ENCODE assay signal across 8 cellular contexts in the genomic region with DNA sequence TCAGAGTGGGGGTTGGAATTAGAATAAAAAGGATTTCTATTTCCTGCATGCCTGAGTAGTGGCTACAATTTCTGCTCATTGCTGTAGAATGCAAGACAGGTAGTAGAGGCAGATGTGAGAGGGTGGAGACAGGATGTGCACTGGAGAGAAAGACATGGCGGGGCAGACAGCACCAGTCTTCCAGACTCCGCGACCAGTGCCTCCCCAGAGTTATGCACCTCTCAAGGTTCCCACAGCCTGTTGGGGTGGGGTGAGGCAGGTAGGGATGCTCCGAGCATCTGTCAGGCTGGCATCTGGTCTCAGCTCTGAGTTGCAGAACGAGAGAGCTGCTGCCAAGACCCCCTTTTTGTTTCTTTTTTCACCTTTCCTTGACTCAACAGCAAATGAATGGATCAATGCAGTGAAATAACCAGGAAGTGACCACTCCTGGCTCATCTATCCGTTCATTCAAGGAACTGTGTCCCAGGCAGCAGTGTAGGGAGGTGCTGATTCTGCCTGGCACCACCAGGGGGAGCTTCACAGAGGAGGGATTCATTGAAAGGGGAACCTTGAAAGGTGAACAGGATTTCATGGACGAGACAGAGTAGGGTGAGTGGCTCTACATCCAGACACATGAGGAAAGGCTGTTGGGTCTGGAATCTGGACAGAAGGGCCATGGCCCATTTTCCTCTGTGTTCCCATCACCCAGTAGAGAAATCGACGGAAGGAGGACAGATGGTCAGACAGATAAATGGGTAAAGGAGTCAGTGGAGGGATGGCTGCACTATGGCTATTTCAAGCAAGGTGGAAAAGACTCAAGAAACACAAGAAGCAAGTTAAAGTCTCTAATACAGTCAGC. TPM values are rescaled to one million over a fixed set of nuclear protein-coding genes. Genes with fewer than 3 reads are reported as not detected.
A peak's percentile ranks its signal among the peaks of the same experiment; 100 is the strongest.
DNase-seq lines count a peak whose midpoint lies in the region; ATAC-seq and TF ChIP-seq lines count a peak whose summit lies in the region.

No MANE protein-coding gene starts in this region.

- DNase-seq in AML-193 (lab: John Stamatoyannopoulos, UW) (peak; percentile 26 to 28), RWPE1 (ENCODE audit: low spot score) (peak; percentile 79), glomerular visceral epithelial cell (ENCODE audit: extremely low spot score) (peak; percentile 64), posterior cingulate gyrus (peak in 8 of 10 donors; percentile 53 to 92 (median 64)), aorta (no peak)
- peak; percentile 33 for DNase-seq in activated gamma-delta T cell treated with anti-CD3 and anti-CD28 coated beads, Interleukin-2, amount 50 U/mL, for 16 hours (ENCODE audit: low read depth)

- no peaks in the 10 kb centered on the region for H3K36me3 ChIP-seq in aorta (ENCODE audit: control insufficient read depth in 1 of 2, insufficient read depth in 2 of 2, low read length in 1 of 2)

- no peaks in the 10 kb centered on the region for H3K4me1 ChIP-seq in aorta (ENCODE audit: control insufficient read depth in 1 of 2, insufficient read depth in 2 of 2, low read length in 2 of 2)

- WGBS in aorta, 2 donors, result 41% methylated on average over 9 of the region's 9 CpGs

- no peak overlapping the region for H3K4me3 ChIP-seq in aorta (ENCODE audit: low read length in 2 of 2)

- ATAC-seq in GM18517 (IDR thresholded peaks at IDR 0.05; ENCODE audit: unreplicated experiment), result peak; percentile 74
- peak; percentile 71 for ATAC-seq in HG03575 (IDR thresholded peaks at IDR 0.05; ENCODE audit: extremely low read depth, insufficient number of reproducible peaks, low FRiP score, unreplicated experiment)
- ATAC-seq in aorta (ENCODE audit: low FRiP score), result peak; percentile 67

- no peaks in the 10 kb centered on the region for H3K9me3 ChIP-seq in aorta (ENCODE audit: control insufficient read depth, low read length)

- peak; percentile 90 for TF ChIP-seq CTCF in RWPE1 (conservative IDR thresholded peaks at IDR 0.05; ENCODE audit: low read depth)

- no peaks in the 10 kb centered on the region for H3K27me3 ChIP-seq in aorta (ENCODE audit: control insufficient read depth in 1 of 2, insufficient read depth in 2 of 2, low read length in 1 of 2)

- intact Hi-C loops in posterior cingulate gyrus (cut with DNase I) (loop anchor here (5.0 to 10.0 kb wide), 2 partner anchors 322 to 634 kb away; no protein-coding TSS in a partner anchor), aorta (cut with DNase I) (no loop called here)

- POLR2A ChIA-PET in RWPE1 (lab: Yijun Ruan, JAX; ENCODE audit: low non-redundant PET), result no interaction called here

- H3K27ac ChIP-seq in RWPE1, result no peak overlapping the region
- no peak overlapping the region for H3K27ac ChIP-seq in aorta (ENCODE audit: low read depth in 1 of 2, low read length in 2 of 2)

- CTCF ChIA-PET in RWPE1 (lab: Yijun Ruan, JAX), result interaction anchor here (0.6 to 1.6 kb wide), 14 partner anchors 13 to 448 kb away, joined by 3 to 6 read pairs (median 3); a partner anchor contains a TSS

RNA-seq across cellular contexts. Expression of a gene that starts 17.2 kb away (rescaled TPM):
- not detected for total RNA-seq in aorta
- polyA plus RNA-seq in aorta, result not detected

RNA-seq across cellular contexts. Expression of a gene that starts 20.9 kb away (rescaled TPM):
- not detected for total RNA-seq in aorta
- polyA plus RNA-seq in aorta, result not detected

RNA-seq across cellular contexts. Expression of a gene that starts 54.0 kb away (rescaled TPM):
- total RNA-seq in aorta, result 10 to 100 TPM; 36.2 to 48.4 TPM
- polyA plus RNA-seq in aorta, result 10 to 100 TPM in 1 of 2 donors, 1 to 10 TPM in 1; 8.5 to 16.0 TPM

Comparison
In these comparisons a context has a peak if more than half of its experiments do, and no peak if none do; other contexts are left out.
1. DNase-seq: peak in AML-193 (2 of 2), RWPE1 (single experiment), activated gamma-delta T cell treated with anti-CD3 and anti-CD28 coated beads, Interleukin-2, amount 50 U/mL, for 16 hours (single experiment), glomerular visceral epithelial cell (single experiment) and posterior cingulate gyrus (8 of 10); none in aorta (0 of 2).
2. Peak in every context shown above with its lines, with median percentiles within 50 percentile points of each other: ATAC-seq.